Comparison of ENCODE assay signal across 25 cellular contexts in the genomic region with DNA sequence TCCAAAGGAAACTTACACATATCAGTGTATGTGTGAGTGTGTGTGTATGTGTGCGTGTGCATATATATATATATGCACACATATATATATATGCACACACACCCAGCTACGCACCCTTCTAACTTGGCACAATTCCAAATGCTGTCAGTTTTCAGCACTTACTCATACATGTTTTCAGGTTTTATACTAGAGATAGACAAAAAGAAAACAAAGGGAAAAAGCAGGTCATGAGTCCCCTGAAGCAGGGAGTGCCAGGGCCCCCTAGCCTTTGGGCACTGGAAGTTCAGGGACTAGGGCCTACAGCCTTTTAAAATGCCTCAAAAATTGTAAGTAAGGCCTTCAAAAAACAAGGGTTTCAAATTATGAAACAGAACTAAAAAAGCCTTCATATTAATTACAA.
DNase-seq lines count a peak whose midpoint lies in the region; ATAC-seq, FAIRE-seq and TF ChIP-seq lines count a peak whose summit lies in the region.
"Had no signal": no experiment of that assay in that cellular context is flagged by ENCODE, and none has a peak within 500 bp of the region (broad histone marks: within the 10 kb centered on the region; RNA-seq: fewer than 3 reads in every experiment).

No MANE protein-coding gene starts in this region.

- H3K79me2 ChIP-seq in Loucy (ENCODE audit: insufficient read depth, low read length) (no peaks in the 10 kb centered on the region), astrocyte (ENCODE audit: insufficient read depth, low read length) (no peaks in the 10 kb centered on the region), PC-3 (ENCODE audit: low read length) (no peaks in the 10 kb centered on the region)

- CTCF ChIA-PET in Caco-2 (lab: Charles Lee): no interaction called here
- CTCF ChIA-PET in PC-3 (lab: Charles Lee): no interaction called here

- no peaks in the 10 kb centered on the region for H3K9me2 ChIP-seq in Loucy (replicated peaks; ENCODE audit: low read depth, low read length)
- no peaks in the 10 kb centered on the region for H3K9me2 ChIP-seq in PC-3 (replicated peaks; ENCODE audit: low read length)

- H3K4me3 Mint-ChIP-seq in astrocyte (ENCODE audit: unreplicated experiment): no peak overlapping the region
- no peak overlapping the region for H3K4me3 Mint-ChIP-seq in Caco-2 (ENCODE audit: unreplicated experiment)
- H3K4me3 Mint-ChIP-seq: activated CD4-positive, alpha-beta T cell treated with anti-CD3 and anti-CD28 coated beads, Interleukin-2, amount 10 ng/mL, durations not matched to agents 7 days and 5 days; central memory CD8-positive, alpha-beta T cell; nephron; stimulated activated memory B cell treated with anti-CD40 and anti-IgM and Interleukin-4, amounts not matched to agents 10 μg/mL and 1 μg/mL and 100 μg/mL, for 72 hours had no signal

- H3K4me1 Mint-ChIP-seq in astrocyte (ENCODE audit: low read depth, unreplicated experiment): peaks cover 33% of the 10 kb centered on the region
- peaks cover 8% of the 10 kb centered on the region for H3K4me1 Mint-ChIP-seq in Caco-2 (ENCODE audit: low read depth, unreplicated experiment)
- H3K4me1 Mint-ChIP-seq: activated CD4-positive, alpha-beta T cell treated with anti-CD3 and anti-CD28 coated beads, Interleukin-2, amount 10 ng/mL, durations not matched to agents 7 days and 5 days; central memory CD8-positive, alpha-beta T cell; stimulated activated memory B cell treated with anti-CD40 and anti-IgM and Interleukin-4, amounts not matched to agents 10 μg/mL and 1 μg/mL and 100 μg/mL, for 72 hours had no signal

- no peak overlapping the region for H3K9ac ChIP-seq in Loucy (ENCODE audit: low read depth, low read length, poor library complexity, severe bottlenecking)
- no peak overlapping the region for H3K9ac ChIP-seq in astrocyte (ENCODE audit: low read length)
- no peak overlapping the region for H3K9ac ChIP-seq in PC-3 (ENCODE audit: low read length)

- peaks cover 32% of the 10 kb centered on the region for H3K36me3 ChIP-seq in BE2C
- H3K36me3 ChIP-seq in Loucy (ENCODE audit: insufficient read depth, low read length): no peaks in the 10 kb centered on the region
- H3K36me3 ChIP-seq in astrocyte (ENCODE audit: insufficient read depth, low read length): no peaks in the 10 kb centered on the region
- no peaks in the 10 kb centered on the region for H3K36me3 ChIP-seq in Caco-2 (ENCODE audit: control insufficient read depth, insufficient read depth, low read length)
- no peaks in the 10 kb centered on the region for H3K36me3 ChIP-seq in PC-3 (ENCODE audit: low read depth, low read length)

- no peaks in the 10 kb centered on the region for H3K9me3 Mint-ChIP-seq in astrocyte (ENCODE audit: unreplicated experiment)
- no peaks in the 10 kb centered on the region for H3K9me3 Mint-ChIP-seq in Caco-2 (ENCODE audit: unreplicated experiment)
- H3K9me3 Mint-ChIP-seq: activated CD4-positive, alpha-beta T cell treated with anti-CD3 and anti-CD28 coated beads, Interleukin-2, amount 10 ng/mL, durations not matched to agents 7 days and 5 days; central memory CD8-positive, alpha-beta T cell; nephron; stimulated activated memory B cell treated with anti-CD40 and anti-IgM and Interleukin-4, amounts not matched to agents 10 μg/mL and 1 μg/mL and 100 μg/mL, for 72 hours had no signal

- BruUV-seq in Caco-2 (replicated peaks; lab: Mats Ljungman, UMichigan) (no TSS peak), PC-3 (replicated peaks; lab: Mats Ljungman, UMichigan) (no TSS peak)

- ATAC-seq in PC-3: no peak
- no peak for ATAC-seq in left colon
- ATAC-seq: stimulated activated memory B cell treated with anti-CD40 and anti-IgM and Interleukin-4, amounts not matched to agents 10 μg/mL and 1 μg/mL and 100 μg/mL, for 72 hours had no signal

- no peak overlapping the region for H2AFZ ChIP-seq in Loucy (ENCODE audit: low read length)
- H2AFZ ChIP-seq in astrocyte (ENCODE audit: low read depth, low read length): no peak overlapping the region
- no peak overlapping the region for H2AFZ ChIP-seq in PC-3 (ENCODE audit: low read length)

- no peaks in the 10 kb centered on the region for H4K20me1 ChIP-seq in Loucy (ENCODE audit: insufficient read depth, low read length, poor library complexity, severe bottlenecking)
- no peaks in the 10 kb centered on the region for H4K20me1 ChIP-seq in astrocyte (ENCODE audit: insufficient read depth, low read length)
- no peaks in the 10 kb centered on the region for H4K20me1 ChIP-seq in PC-3 (ENCODE audit: low read length)

- FAIRE-seq in astrocyte (lab: Jason Lieb, UNC): peak; percentile 47
- FAIRE-seq: frontal cortex, GM12892 had no signal

- no peaks in the 10 kb centered on the region for H3K27me3 ChIP-seq in BE2C
- no peaks in the 10 kb centered on the region for H3K27me3 ChIP-seq in Loucy (ENCODE audit: insufficient read depth, low read length, poor library complexity, severe bottlenecking)
- no peaks in the 10 kb centered on the region for H3K27me3 ChIP-seq in astrocyte (ENCODE audit: insufficient read depth, low read length)
- H3K27me3 ChIP-seq in Caco-2 (replicated peaks; ENCODE audit: control insufficient read depth, insufficient read depth, low read length): no peaks in the 10 kb centered on the region
- H3K27me3 ChIP-seq in PC-3 (ENCODE audit: low read length): no peaks in the 10 kb centered on the region
- H3K27me3 ChIP-seq: testis had no signal

- intact Hi-C loops in Caco-2 (cut with micrococcal nuclease; ENCODE audit: unreplicated experiment): no loop called here
- intact Hi-C loops in PC-3 (cut with micrococcal nuclease): no loop called here
- intact Hi-C loops in left colon (cut with DNase I, micrococcal nuclease): no loop called here

- H3K27ac ChIP-seq in astrocyte (ENCODE audit: low read depth, low read length) (no peak overlapping the region), PC-3 (ENCODE audit: low read length) (no peak overlapping the region)
- H3K27ac ChIP-seq: C4-2B, testis had no signal

- H3K4me2 ChIP-seq in Loucy (ENCODE audit: low read depth, low read length, poor library complexity, severe bottlenecking): no peak overlapping the region
- H3K4me2 ChIP-seq in astrocyte (ENCODE audit: low read length): no peak overlapping the region
- H3K4me2 ChIP-seq in PC-3 (ENCODE audit: low read length): no peak overlapping the region

- H3K9me3 ChIP-seq in BE2C: no peaks in the 10 kb centered on the region
- H3K9me3 ChIP-seq in Loucy (ENCODE audit: insufficient read depth, low read depth, low read length): no peaks in the 10 kb centered on the region
- H3K9me3 ChIP-seq in astrocyte (ENCODE audit: insufficient read depth, low read depth, low read length): no peaks in the 10 kb centered on the region
- H3K9me3 ChIP-seq in Caco-2: no peaks in the 10 kb centered on the region
- H3K9me3 ChIP-seq in PC-3 (ENCODE audit: low read length): peaks cover 19% of the 10 kb centered on the region; the same call in 1 of the 2 replicates
- H3K9me3 ChIP-seq: testis had no signal

- TF ChIP-seq CTCF in BE2C (IDR thresholded peaks at IDR 0.05; ENCODE audit: low read depth, low read length) (peak; percentile 42), Loucy (conservative IDR thresholded peaks at IDR 0.05; ENCODE audit: low read length) (0 out of 2 replicates have a peak, but pooled peaks have one; percentile 23), astrocyte (IDR thresholded peaks at IDR 0.05; ENCODE audit: insufficient read depth, low read depth, low read length) (no peak), Caco-2 (IDR thresholded peaks at IDR 0.05; ENCODE audit: insufficient read depth in 1 of 2, low read depth in 1 of 2, low read length in 1 of 2, severe bottlenecking in 1 of 2, unreplicated experiment in 1 of 2) (no peak), PC-3 (conservative IDR thresholded peaks at IDR 0.05; ENCODE audit: low read depth, low read length) (no peak)

- H3K27me3 Mint-ChIP-seq in astrocyte (ENCODE audit: low read depth, unreplicated experiment) (no peaks in the 10 kb centered on the region), Caco-2 (ENCODE audit: insufficient read depth, unreplicated experiment) (no peaks in the 10 kb centered on the region)
- H3K27me3 Mint-ChIP-seq: activated CD4-positive, alpha-beta T cell treated with anti-CD3 and anti-CD28 coated beads, Interleukin-2, amount 10 ng/mL, durations not matched to agents 7 days and 5 days; central memory CD8-positive, alpha-beta T cell; progenitor cell of endocrine pancreas; stimulated activated memory B cell treated with anti-CD40 and anti-IgM and Interleukin-4, amounts not matched to agents 10 μg/mL and 1 μg/mL and 100 μg/mL, for 72 hours had no signal

- H3K36me3 Mint-ChIP-seq in astrocyte (ENCODE audit: low read depth, unreplicated experiment) (peaks cover 14% of the 10 kb centered on the region), Caco-2 (ENCODE audit: insufficient read depth, unreplicated experiment) (peaks cover 84% of the 10 kb centered on the region)
- H3K36me3 Mint-ChIP-seq: stimulated activated memory B cell treated with anti-CD40 and anti-IgM and Interleukin-4, amounts not matched to agents 10 μg/mL and 1 μg/mL and 100 μg/mL, for 72 hours had no signal

- H3K4me3 ChIP-seq in BE2C (ENCODE audit: low read depth, low read length): no peak overlapping the region
- H3K4me3 ChIP-seq in Loucy (ENCODE audit: low read length, poor library complexity, severe bottlenecking): no peak overlapping the region
- H3K4me3 ChIP-seq in astrocyte (ENCODE audit: insufficient read depth, low read depth, low read length): no peak overlapping the region
- H3K4me3 ChIP-seq in Caco-2 (ENCODE audit: low read depth, low read length): no peak overlapping the region
- H3K4me3 ChIP-seq in PC-3 (ENCODE audit: low read length): no peak overlapping the region
- H3K4me3 ChIP-seq: testis had no signal

- POLR2A ChIA-PET in Caco-2 (lab: Charles Lee): interaction anchor here (1.0 kb wide), 1 partner anchor 41 kb away, joined by 3 read pairs; no protein-coding TSS in a partner anchor
- POLR2A ChIA-PET in PC-3 (lab: Charles Lee; ENCODE audit: unreplicated experiment): no interaction called here

- no peaks in the 10 kb centered on the region for H3F3A ChIP-seq in Loucy (ENCODE audit: low read depth)
- H3F3A ChIP-seq in PC-3 (ENCODE audit: low read length, unreplicated experiment): no peaks in the 10 kb centered on the region

- DNase-seq in BE2C: no peak
- DNase-seq in astrocyte (ENCODE audit: low read depth): no peak
- peak; percentile 22 for DNase-seq in iPS-NIHi7 (ENCODE audit: extremely low spot score)
- DNase-seq in Caco-2: no peak
- DNase-seq in PC-3: no peak
- DNase-seq in left colon: no peak
- DNase-seq in activated effector memory CD4-positive, alpha-beta T cell treated with anti-CD3 and anti-CD28 coated beads, Interleukin-2, amount 50 U/mL, for 16 hours: no peak
- DNase-seq: activated CD4-positive, alpha-beta T cell treated with anti-CD3 and anti-CD28 coated beads, Interleukin-2, amount 10 ng/mL, durations not matched to agents 7 days and 5 days; activated CD8-positive, alpha-beta memory T cell treated with anti-CD3 and anti-CD28 coated beads, Interleukin-2, amount 50 U/mL, for 4 hours; activated effector memory CD4-positive, alpha-beta T cell treated with Interleukin-2 at 50 U/mL for 16 hours; IMR-90; NCI-H1930; NCI-H446 treated with DMSO at 0.1 percent for 48 hours; Right ventricle myocardium superior; stimulated activated CD4-positive, alpha-beta T cell treated with anti-CD3 and anti-CD28 coated beads, Interleukin-1b, Interleukin-23, amount 100 ng/mL, for 48 hours; T-helper 1 cell; testis had no signal

- no peak overlapping the region for H3K27ac Mint-ChIP-seq in astrocyte (ENCODE audit: unreplicated experiment)
- no peak overlapping the region for H3K27ac Mint-ChIP-seq in Caco-2 (ENCODE audit: unreplicated experiment)
- H3K27ac Mint-ChIP-seq: activated CD4-positive, alpha-beta T cell treated with anti-CD3 and anti-CD28 coated beads, Interleukin-2, amount 10 ng/mL, durations not matched to agents 7 days and 5 days; nephron; progenitor cell of endocrine pancreas; stimulated activated memory B cell treated with anti-CD40 and anti-IgM and Interleukin-4, amounts not matched to agents 10 μg/mL and 1 μg/mL and 100 μg/mL, for 72 hours had no signal

- H3K4me1 ChIP-seq in BE2C: peaks cover 15% of the 10 kb centered on the region
- no peaks in the 10 kb centered on the region for H3K4me1 ChIP-seq in Loucy (ENCODE audit: insufficient read depth, low read length, poor library complexity, severe bottlenecking)
- H3K4me1 ChIP-seq in astrocyte (ENCODE audit: insufficient read depth, low read length): no peaks in the 10 kb centered on the region
- peaks cover 2% of the 10 kb centered on the region for H3K4me1 ChIP-seq in Caco-2
- no peaks in the 10 kb centered on the region for H3K4me1 ChIP-seq in PC-3 (ENCODE audit: insufficient read depth, low read length)
- H3K4me1 ChIP-seq: testis had no signal

Comparison
In these comparisons a context has a peak if more than half of its experiments do, and no peak if none do; other contexts are left out.
1. CTCF ChIP-seq: peak in BE2C (single experiment) and Loucy (single experiment); none in astrocyte (single experiment), Caco-2 (0 of 2) and PC-3 (single experiment).